Comparison of ENCODE assay signal across 18 cellular contexts in genomic region chr4:120842046-120842445, GRCh38.
DNase-seq lines count a peak whose midpoint lies in the region; ATAC-seq and TF ChIP-seq lines count a peak whose summit lies in the region.
"Had no signal": no experiment of that assay in that cellular context is flagged by ENCODE, and none has a peak within 500 bp of the region (broad histone marks: within the 10 kb centered on the region; RNA-seq: fewer than 3 reads in every experiment).

No MANE protein-coding gene starts in this region.

- no peak for ATAC-seq in sciatic nerve
- ATAC-seq: K562, WTC11 had no signal

- H3K4me3 Mint-ChIP-seq in progenitor cell of endocrine pancreas (ENCODE audit: low read depth) = no peak overlapping the region
- H3K4me3 Mint-ChIP-seq: CD8-positive, alpha-beta memory T cell; WTC11 had no signal

- intact Hi-C loops in sciatic nerve (cut with DNase I) = no loop called here

- DNase-seq in NCI-H1417 (lab: John Stamatoyannopoulos, UW) (peak in 2 of 3 experiments; percentile 0 to 15), NCI-H1417 treated with DMSO at 0.1 percent for 48 hours (lab: John Stamatoyannopoulos, UW) (no peak), SK-N-DZ (ENCODE audit: low spot score) (peak; percentile 6), fibroblast of the aortic adventitia (ENCODE audit: low read depth) (peak; percentile 64), progenitor cell of endocrine pancreas (ENCODE audit: low spot score, unreplicated experiment) (no peak), sciatic nerve (ENCODE audit: low spot score) (no peak), middle frontal gyrus (ENCODE audit: extremely low spot score, low spot score) (no peak)
- no peak for DNase-seq in activated CD4-positive, CD25-positive, alpha-beta regulatory T cell treated with anti-CD3 and anti-CD28 coated beads, Interleukin-2, amount 50 U/mL, for 72 hours
- DNase-seq: 8988T; activated gamma-delta T cell; CD8-positive, alpha-beta memory T cell; foreskin melanocyte; NCI-H1048; NCI-H526 treated with DMSO at 0.1 percent for 48 hours; Peyer's patch had no signal

- H3K4me1 Mint-ChIP-seq in progenitor cell of endocrine pancreas (ENCODE audit: low read depth) = peaks cover 11% of the 10 kb centered on the region

- H3K36me3 Mint-ChIP-seq in progenitor cell of endocrine pancreas (ENCODE audit: insufficient read depth) = no peaks in the 10 kb centered on the region
- H3K36me3 Mint-ChIP-seq: CD8-positive, alpha-beta memory T cell had no signal

- H3K4me3 ChIP-seq in fibroblast of the aortic adventitia (ENCODE audit: low read depth, low read length) = no peak overlapping the region
- H3K4me3 ChIP-seq: ascending aorta, K562, Peyer's patch had no signal

- no peaks in the 10 kb centered on the region for H3K9me3 Mint-ChIP-seq in progenitor cell of endocrine pancreas (ENCODE audit: low read depth)
- H3K9me3 Mint-ChIP-seq: CD8-positive, alpha-beta memory T cell; WTC11 had no signal

- TF ChIP-seq CTCF in fibroblast of the aortic adventitia (IDR thresholded peaks at IDR 0.05; ENCODE audit: insufficient read depth, low read length) (no peak), progenitor cell of endocrine pancreas (IDR thresholded peaks at IDR 0.05; ENCODE audit: unreplicated experiment) (no peak)

- H3K27me3 Mint-ChIP-seq in progenitor cell of endocrine pancreas = no peaks in the 10 kb centered on the region

- H3K27ac Mint-ChIP-seq in progenitor cell of endocrine pancreas = peak overlapping the region; percentile 33
- H3K27ac Mint-ChIP-seq: CD8-positive, alpha-beta memory T cell; WTC11 had no signal

Comparison
In these comparisons a context has a peak if more than half of its experiments do, and no peak if none do; other contexts are left out.
1. DNase-seq: peak in NCI-H1417 (2 of 3), SK-N-DZ (single experiment) and fibroblast of the aortic adventitia (single experiment); none in NCI-H1417 treated with DMSO at 0.1 percent for 48 hours (single experiment), progenitor cell of endocrine pancreas (single experiment), activated CD4-positive, CD25-positive, alpha-beta regulatory T cell treated with anti-CD3 and anti-CD28 coated beads, Interleukin-2, amount 50 U/mL, for 72 hours (single experiment), sciatic nerve (single experiment) and middle frontal gyrus (single experiment).